ENCODE assay signal across 1 cellular context in genomic region chr7:12640299-12641096, GRCh38.
TF ChIP-seq lines count a peak whose summit lies in the region.

No MANE protein-coding gene starts in this region.

TF ChIP-seq in HepG2, 621 proteins besides CTCF, POLR2A, EP300 and RAD21 (continued from another document and continues in another):
- TF ChIP-seq MLLT10 (CRISPR knock-in tag; IDR thresholded peaks at IDR 0.05) (no peak), NCOR1 (IDR thresholded peaks at IDR 0.05; ENCODE audit: borderline replicate concordance, low read length) (peak; percentile 60; the same call in 1 of the 2 replicates), POLR2AphosphoS2 (IDR thresholded peaks at IDR 0.05; ENCODE audit: low read depth, low read length) (no peak), ZBTB40 (IDR thresholded peaks at IDR 0.05) (no peak), ZBTB40 (CRISPR knock-in tag; IDR thresholded peaks at IDR 0.05) (no peak), ZNF790 (CRISPR knock-in tag; IDR thresholded peaks at IDR 0.05; ENCODE audit: borderline replicate concordance) (no peak), NR2F2 (IDR thresholded peaks at IDR 0.05; ENCODE audit: borderline replicate concordance, low read depth) (peak; percentile 95), ZBTB8A (CRISPR knock-in tag; IDR thresholded peaks at IDR 0.05; ENCODE audit: borderline replicate concordance, low read depth) (peak; percentile 64; the same call in 1 of the 2 replicates), ZNF136 (CRISPR knock-in tag; IDR thresholded peaks at IDR 0.05; ENCODE audit: low read depth) (no peak), ZMYM4 (CRISPR knock-in tag; IDR thresholded peaks at IDR 0.05) (0 out of 2 replicates have a peak, but pooled peaks have one; percentile 16), CEBPG (CRISPR knock-in tag; IDR thresholded peaks at IDR 0.05) (peak; percentile 10; the same call in 1 of the 2 replicates), ZFP82 (CRISPR knock-in tag; IDR thresholded peaks at IDR 0.05; ENCODE audit: borderline replicate concordance) (no peak), PAXIP1 (CRISPR knock-in tag; conservative IDR thresholded peaks at IDR 0.05) (peak; percentile 89), FOSL2 (CRISPR knock-in tag; IDR thresholded peaks at IDR 0.05) (peak; percentile 85), TEAD2 (CRISPR knock-in tag; IDR thresholded peaks at IDR 0.05) (no peak), ELF3 (CRISPR knock-in tag; IDR thresholded peaks at IDR 0.05) (peak; percentile 70), HNF1A (IDR thresholded peaks at IDR 0.05; ENCODE audit: low read depth) (peak; percentile 24; the same call in 1 of the 2 replicates), HNF1A (CRISPR knock-in tag; IDR thresholded peaks at IDR 0.05; ENCODE audit: borderline replicate concordance) (peak; percentile 77; the same call in 1 of the 2 replicates), ZNF572 (CRISPR knock-in tag; IDR thresholded peaks at IDR 0.05) (no peak), ZNF503 (CRISPR knock-in tag; IDR thresholded peaks at IDR 0.05) (peak; percentile 63; the same call in 1 of the 2 replicates), ZGPAT (CRISPR knock-in tag; IDR thresholded peaks at IDR 0.05) (peak; percentile 66; the same call in 1 of the 2 replicates), ASH2L (IDR thresholded peaks at IDR 0.05; ENCODE audit: insufficient read length, low read depth, low read length) (peak; percentile 61), NBN (conservative IDR thresholded peaks at IDR 0.05) (no peak), RXRB (CRISPR knock-in tag; IDR thresholded peaks at IDR 0.05; ENCODE audit: borderline replicate concordance) (peak; percentile 83), RELA (CRISPR knock-in tag; IDR thresholded peaks at IDR 0.05) (no peak), NFIC (IDR thresholded peaks at IDR 0.05; ENCODE audit: low read length) (peak; percentile 85), ZNF614 (CRISPR knock-in tag; IDR thresholded peaks at IDR 0.05; ENCODE audit: borderline replicate concordance) (peak; percentile 34; the same call in 1 of the 2 replicates), PITX1 (CRISPR knock-in tag; IDR thresholded peaks at IDR 0.05) (no peak)
- TF ChIP-seq, protein P1, sequence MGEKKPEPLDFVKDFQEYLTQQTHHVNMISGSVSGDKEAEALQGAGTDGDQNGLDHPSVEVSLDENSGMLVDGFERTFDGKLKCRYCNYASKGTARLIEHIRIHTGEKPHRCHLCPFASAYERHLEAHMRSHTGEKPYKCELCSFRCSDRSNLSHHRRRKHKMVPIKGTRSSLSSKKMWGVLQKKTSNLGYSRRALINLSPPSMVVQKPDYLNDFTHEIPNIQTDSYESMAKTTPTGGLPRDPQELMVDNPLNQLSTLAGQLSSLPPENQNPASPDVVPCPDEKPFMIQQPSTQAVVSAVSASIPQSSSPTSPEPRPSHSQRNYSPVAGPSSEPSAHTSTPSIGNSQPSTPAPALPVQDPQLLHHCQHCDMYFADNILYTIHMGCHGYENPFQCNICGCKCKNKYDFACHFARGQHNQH (CRISPR knock-in tag; IDR thresholded peaks at IDR 0.05): 0 out of 2 replicates have a peak, but pooled peaks have one; percentile 33
- TF ChIP-seq, protein P2, sequence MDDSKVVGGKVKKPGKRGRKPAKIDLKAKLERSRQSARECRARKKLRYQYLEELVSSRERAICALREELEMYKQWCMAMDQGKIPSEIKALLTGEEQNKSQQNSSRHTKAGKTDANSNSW (CRISPR knock-in tag; IDR thresholded peaks at IDR 0.05; ENCODE audit: borderline replicate concordance): no peak
- TF ChIP-seq, protein P3, sequence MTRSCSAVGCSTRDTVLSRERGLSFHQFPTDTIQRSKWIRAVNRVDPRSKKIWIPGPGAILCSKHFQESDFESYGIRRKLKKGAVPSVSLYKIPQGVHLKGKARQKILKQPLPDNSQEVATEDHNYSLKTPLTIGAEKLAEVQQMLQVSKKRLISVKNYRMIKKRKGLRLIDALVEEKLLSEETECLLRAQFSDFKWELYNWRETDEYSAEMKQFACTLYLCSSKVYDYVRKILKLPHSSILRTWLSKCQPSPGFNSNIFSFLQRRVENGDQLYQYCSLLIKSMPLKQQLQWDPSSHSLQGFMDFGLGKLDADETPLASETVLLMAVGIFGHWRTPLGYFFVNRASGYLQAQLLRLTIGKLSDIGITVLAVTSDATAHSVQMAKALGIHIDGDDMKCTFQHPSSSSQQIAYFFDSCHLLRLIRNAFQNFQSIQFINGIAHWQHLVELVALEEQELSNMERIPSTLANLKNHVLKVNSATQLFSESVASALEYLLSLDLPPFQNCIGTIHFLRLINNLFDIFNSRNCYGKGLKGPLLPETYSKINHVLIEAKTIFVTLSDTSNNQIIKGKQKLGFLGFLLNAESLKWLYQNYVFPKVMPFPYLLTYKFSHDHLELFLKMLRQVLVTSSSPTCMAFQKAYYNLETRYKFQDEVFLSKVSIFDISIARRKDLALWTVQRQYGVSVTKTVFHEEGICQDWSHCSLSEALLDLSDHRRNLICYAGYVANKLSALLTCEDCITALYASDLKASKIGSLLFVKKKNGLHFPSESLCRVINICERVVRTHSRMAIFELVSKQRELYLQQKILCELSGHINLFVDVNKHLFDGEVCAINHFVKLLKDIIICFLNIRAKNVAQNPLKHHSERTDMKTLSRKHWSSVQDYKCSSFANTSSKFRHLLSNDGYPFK (CRISPR knock-in tag; IDR thresholded peaks at IDR 0.05; ENCODE audit: borderline replicate concordance): no peak
